In the genomic region with DNA sequence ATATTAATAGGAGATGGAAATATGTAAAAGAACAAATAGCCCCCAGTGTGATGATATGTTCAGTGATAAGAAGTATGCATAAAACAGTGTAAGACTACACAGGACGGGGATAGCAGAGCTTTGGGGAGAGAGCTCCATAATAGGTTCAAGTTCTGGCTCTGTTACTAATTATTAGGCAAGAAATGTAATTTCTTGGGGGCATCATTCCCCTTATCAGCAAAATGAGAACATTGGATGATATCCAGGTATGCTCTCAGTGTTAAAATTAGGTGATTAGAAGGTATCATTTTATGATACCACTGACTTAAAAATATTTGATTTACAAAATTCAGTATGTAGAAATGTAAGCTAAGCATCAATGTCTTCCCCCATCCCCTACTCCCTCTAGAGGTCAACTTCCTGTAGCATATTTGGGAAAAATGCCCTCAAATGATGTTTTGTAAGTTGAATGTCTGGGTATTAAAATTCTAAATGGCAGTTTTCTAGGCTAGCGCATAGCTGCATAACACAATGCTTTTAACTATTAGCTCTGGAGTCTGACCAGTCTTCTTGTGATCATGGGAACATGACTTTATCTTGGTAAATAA, we compare ENCODE assay signal across 12 cellular contexts.
DNase-seq lines count a peak whose midpoint lies in the region; ATAC-seq and TF ChIP-seq lines count a peak whose summit lies in the region.
"Had no signal": no experiment of that assay in that cellular context is flagged by ENCODE, and none has a peak within 500 bp of the region (broad histone marks: within the 10 kb centered on the region; RNA-seq: fewer than 3 reads in every experiment).

No MANE protein-coding gene starts in this region.

- no peak for ATAC-seq in upper lobe of right lung

- H2AFZ ChIP-seq in PC-9: no peak overlapping the region
- no peak overlapping the region for H2AFZ ChIP-seq in fibroblast of lung (ENCODE audit: low read length)

- no peaks in the 10 kb centered on the region for H3K4me1 ChIP-seq in breast epithelium
- no peaks in the 10 kb centered on the region for H3K4me1 ChIP-seq in PC-9 (replicated peaks; ENCODE audit: insufficient read depth)
- no peaks in the 10 kb centered on the region for H3K4me1 ChIP-seq in fibroblast of lung (ENCODE audit: control insufficient read depth, extremely low read depth, insufficient read depth, low read length)
- no peaks in the 10 kb centered on the region for H3K4me1 ChIP-seq in upper lobe of right lung

- H3K36me3 Mint-ChIP-seq in MCF 10A (ENCODE audit: insufficient read depth, unreplicated experiment): no peaks in the 10 kb centered on the region
- no peaks in the 10 kb centered on the region for H3K36me3 Mint-ChIP-seq in T-helper 2 cell treated with Interferon-gamma antibody and Interleukin-4, amounts not matched to agents 5 μg/mL and 100 μg/mL, for 36 hours (ENCODE audit: low read depth)
- H3K36me3 Mint-ChIP-seq: CD4-positive, CD25-positive, alpha-beta regulatory T cell had no signal

- CTCF ChIA-PET in MCF 10A (lab: Yijun Ruan, JAX): interaction anchor here (0.5 to 3.2 kb wide), 36 partner anchors 9 to 994 kb away, joined by 3 to 30 read pairs (median 3); a partner anchor contains a TSS
- CTCF ChIA-PET in PC-9 (lab: Charles Lee): no interaction called here

- peak; percentile 82 for TF ChIP-seq CTCF in MCF 10A (IDR thresholded peaks at IDR 0.05; ENCODE audit: unreplicated experiment)
- no peak for TF ChIP-seq CTCF in breast epithelium (IDR thresholded peaks at IDR 0.05)
- peak; percentile 55 for TF ChIP-seq CTCF in PC-9 (conservative IDR thresholded peaks at IDR 0.05)
- peak; percentile 63 to 70 for TF ChIP-seq CTCF in fibroblast of lung (conservative IDR thresholded peaks at IDR 0.05 in 1 of 2, IDR thresholded peaks at IDR 0.05 in 1 of 2; ENCODE audit: low read depth in 1 of 2, low read length in 2 of 2)
- peak; percentile 18 for TF ChIP-seq CTCF in upper lobe of right lung (IDR thresholded peaks at IDR 0.05)

- no peak overlapping the region for H3K27ac ChIP-seq in breast epithelium
- H3K27ac ChIP-seq in PC-9: no peak overlapping the region
- H3K27ac ChIP-seq in fibroblast of lung (ENCODE audit: insufficient read depth, low read length): no peak overlapping the region
- no peak overlapping the region for H3K27ac ChIP-seq in upper lobe of right lung
- H3K27ac ChIP-seq: neutrophil had no signal

- H4K20me1 ChIP-seq in PC-9 (ENCODE audit: insufficient read depth): no peaks in the 10 kb centered on the region
- no peaks in the 10 kb centered on the region for H4K20me1 ChIP-seq in fibroblast of lung (ENCODE audit: control insufficient read depth, extremely low read depth, insufficient read depth, low read length)

- no peaks in the 10 kb centered on the region for H3K4me1 Mint-ChIP-seq in MCF 10A (ENCODE audit: insufficient read depth, unreplicated experiment)
- no peaks in the 10 kb centered on the region for H3K4me1 Mint-ChIP-seq in T-helper 2 cell treated with Interferon-gamma antibody and Interleukin-4, amounts not matched to agents 5 μg/mL and 100 μg/mL, for 36 hours (ENCODE audit: low read depth)
- H3K4me1 Mint-ChIP-seq: CD4-positive, CD25-positive, alpha-beta regulatory T cell had no signal

- no peaks in the 10 kb centered on the region for H3K9me2 ChIP-seq in PC-9 (ENCODE audit: insufficient read depth)

- H3K36me3 ChIP-seq in breast epithelium (no peaks in the 10 kb centered on the region), PC-9 (ENCODE audit: low read depth) (no peaks in the 10 kb centered on the region), fibroblast of lung (ENCODE audit: control insufficient read depth, insufficient read depth, low read length) (no peaks in the 10 kb centered on the region), upper lobe of right lung (no peaks in the 10 kb centered on the region)
- H3K36me3 ChIP-seq: neutrophil had no signal

- no peaks in the 10 kb centered on the region for H3K27me3 Mint-ChIP-seq in MCF 10A (ENCODE audit: insufficient read depth, unreplicated experiment)
- peaks cover 17% of the 10 kb centered on the region for H3K27me3 Mint-ChIP-seq in T-helper 2 cell treated with Interferon-gamma antibody and Interleukin-4, amounts not matched to agents 5 μg/mL and 100 μg/mL, for 36 hours (ENCODE audit: low read depth)
- H3K27me3 Mint-ChIP-seq: CD4-positive, CD25-positive, alpha-beta regulatory T cell had no signal

- H3K27ac Mint-ChIP-seq in MCF 10A (ENCODE audit: low read depth, unreplicated experiment): no peak overlapping the region
- no peak overlapping the region for H3K27ac Mint-ChIP-seq in T-helper 2 cell treated with Interferon-gamma antibody and Interleukin-4, amounts not matched to agents 5 μg/mL and 100 μg/mL, for 36 hours
- H3K27ac Mint-ChIP-seq: CD4-positive, CD25-positive, alpha-beta regulatory T cell had no signal

- peak; percentile 70 for DNase-seq in MCF 10A (ENCODE audit: unreplicated experiment)
- no peak for DNase-seq in breast epithelium (ENCODE audit: low spot score in 2 of 2)
- DNase-seq in PC-9: no peak
- peak; percentile 9 to 43 for DNase-seq in fibroblast of lung (ENCODE audit: low read depth in 2 of 2)
- DNase-seq in upper lobe of right lung: no peak
- no peak for DNase-seq in T-helper 2 cell treated with Interferon-gamma antibody and Interleukin-4, amounts not matched to agents 5 μg/mL and 100 μg/mL, for 36 hours (ENCODE audit: low spot score)
- DNase-seq in kidney glomerular epithelial cell (lab: John Stamatoyannopoulos, UW): no peak
- no peak for DNase-seq in activated naive CD4-positive, alpha-beta T cell (lab: John Stamatoyannopoulos, UW)
- DNase-seq: caudate nucleus; CD4-positive, CD25-positive, alpha-beta regulatory T cell; NCI-H1930 had no signal

- H3K79me2 ChIP-seq in PC-9 (ENCODE audit: low read depth) (no peaks in the 10 kb centered on the region), fibroblast of lung (ENCODE audit: control insufficient read depth, insufficient read depth, low read length) (no peaks in the 10 kb centered on the region)

- no peak overlapping the region for H3K9ac ChIP-seq in fibroblast of lung (ENCODE audit: insufficient read depth, low read length)

- BruUV-seq in MCF 10A (replicated peaks; lab: Mats Ljungman, UMichigan) (no TSS peak), PC-9 (replicated peaks; lab: Mats Ljungman, UMichigan) (no TSS peak)

- H3K27me3 ChIP-seq in breast epithelium (no peaks in the 10 kb centered on the region), PC-9 (ENCODE audit: insufficient read depth, low read depth) (no peaks in the 10 kb centered on the region), fibroblast of lung (ENCODE audit: control insufficient read depth, insufficient read depth, low read length) (no peaks in the 10 kb centered on the region), upper lobe of right lung (no peaks in the 10 kb centered on the region)
- H3K27me3 ChIP-seq: neutrophil had no signal

- TF ChIP-seq POLR2A in breast epithelium (IDR thresholded peaks at IDR 0.05): no peak

- no peak overlapping the region for H3K4me3 Mint-ChIP-seq in MCF 10A (ENCODE audit: unreplicated experiment)
- no peak overlapping the region for H3K4me3 Mint-ChIP-seq in T-helper 2 cell treated with Interferon-gamma antibody and Interleukin-4, amounts not matched to agents 5 μg/mL and 100 μg/mL, for 36 hours
- H3K4me3 Mint-ChIP-seq: CD4-positive, CD25-positive, alpha-beta regulatory T cell had no signal

- intact Hi-C loops in MCF 10A (cut with micrococcal nuclease): loop anchor here (1.0 to 10.0 kb wide), 5 partner anchors 131 to 494 kb away; no protein-coding TSS in a partner anchor
- intact Hi-C loops in breast epithelium (cut with DNase I; ENCODE audit: low total_unique reads): no loop called here
- intact Hi-C loops in PC-9 (cut with micrococcal nuclease; ENCODE audit: unreplicated experiment): no loop called here
- intact Hi-C loops in upper lobe of right lung (cut with DNase I): no loop called here

- H3K4me2 ChIP-seq in PC-9 (no peak overlapping the region), fibroblast of lung (ENCODE audit: extremely low read depth, insufficient read depth, low read length) (no peak overlapping the region)

- no peaks in the 10 kb centered on the region for H3K9me3 ChIP-seq in breast epithelium
- H3K9me3 ChIP-seq in PC-9 (ENCODE audit: insufficient read depth, low read depth): no peaks in the 10 kb centered on the region
- H3K9me3 ChIP-seq in fibroblast of lung (ENCODE audit: control insufficient read depth, insufficient read depth, low read depth, low read length): no peaks in the 10 kb centered on the region
- no peaks in the 10 kb centered on the region for H3K9me3 ChIP-seq in upper lobe of right lung
- H3K9me3 ChIP-seq: neutrophil had no signal

- POLR2A ChIA-PET in MCF 10A (lab: Yijun Ruan, JAX) (interaction anchor here (0.6 to 1.9 kb wide), 10 partner anchors 9 to 753 kb away, joined by 3 to 8 read pairs (median 3); no protein-coding TSS in a partner anchor), PC-9 (lab: Charles Lee; ENCODE audit: unreplicated experiment) (no interaction called here)

- H3K4me3 ChIP-seq in breast epithelium (no peak overlapping the region), PC-9 (no peak overlapping the region), fibroblast of lung (replicated peaks in 1 of 4; ENCODE audit: control extremely low read depth in 1 of 4, insufficient read depth in 1 of 4, low read depth in 3 of 4, low read length in 4 of 4) (no peak overlapping the region), upper lobe of right lung (no peak overlapping the region)

- H3F3A ChIP-seq in PC-9 (ENCODE audit: insufficient read depth, low read depth): no peaks in the 10 kb centered on the region

- H3K9me3 Mint-ChIP-seq in MCF 10A (ENCODE audit: unreplicated experiment): peaks cover 8% of the 10 kb centered on the region
- no peaks in the 10 kb centered on the region for H3K9me3 Mint-ChIP-seq in T-helper 2 cell treated with Interferon-gamma antibody and Interleukin-4, amounts not matched to agents 5 μg/mL and 100 μg/mL, for 36 hours

Comparison
In these comparisons a context has a peak if more than half of its experiments do, and no peak if none do; other contexts are left out.
1. DNase-seq: peak in MCF 10A (single experiment) and fibroblast of lung (2 of 2); none in breast epithelium (0 of 2), PC-9 (0 of 2), upper lobe of right lung (single experiment), T-helper 2 cell treated with Interferon-gamma antibody and Interleukin-4, amounts not matched to agents 5 μg/mL and 100 μg/mL, for 36 hours (single experiment), kidney glomerular epithelial cell (single experiment) and activated naive CD4-positive, alpha-beta T cell (0 of 4).
2. CTCF ChIP-seq: peak in MCF 10A (single experiment), PC-9 (single experiment), fibroblast of lung (2 of 2) and upper lobe of right lung (single experiment); none in breast epithelium (0 of 3).